8 cellular contexts compared by ENCODE assay signal in the genomic region with DNA sequence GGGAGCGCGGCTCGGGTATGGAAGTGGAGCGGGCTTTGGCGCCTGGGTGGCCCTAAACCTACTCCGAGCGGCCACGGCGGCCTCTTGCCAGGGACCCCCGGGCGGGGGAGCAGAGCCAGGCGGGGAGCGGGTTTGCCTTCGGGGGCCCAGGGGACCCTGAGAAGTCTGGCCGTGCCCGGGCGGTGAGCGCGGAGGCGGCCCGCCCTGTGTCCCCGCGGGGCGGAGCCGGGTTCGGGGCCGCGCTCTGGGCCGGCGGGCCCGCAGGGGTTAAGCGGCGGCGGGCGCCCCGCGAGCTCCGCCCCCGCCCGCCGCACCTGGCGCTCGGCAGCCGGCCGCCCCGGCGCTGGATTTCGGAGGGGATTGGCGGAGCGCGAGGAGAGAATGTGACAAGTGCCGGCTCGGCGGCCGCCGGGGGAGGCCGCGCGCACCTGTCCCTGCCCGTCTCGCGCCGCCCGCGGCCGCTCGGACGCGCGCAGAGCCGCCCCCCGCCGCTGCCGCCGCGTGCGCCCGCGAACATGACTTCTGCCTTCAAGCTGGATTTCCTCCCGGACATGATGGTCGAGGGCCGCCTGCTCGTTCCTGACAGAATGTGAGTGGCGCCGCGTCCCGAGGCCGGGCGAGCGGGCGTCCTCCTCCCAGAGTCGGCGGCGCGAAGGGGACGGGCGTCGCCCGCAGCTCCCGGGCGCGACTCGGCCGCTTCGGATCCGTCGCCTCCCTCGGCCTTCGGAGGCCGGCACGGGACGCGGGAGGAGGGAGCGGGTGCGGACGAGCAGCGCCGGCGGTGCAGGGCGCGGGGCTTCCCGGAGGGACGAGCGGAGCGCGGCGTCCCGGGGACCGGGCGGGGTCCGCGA. TPM values are rescaled to one million over a fixed set of nuclear protein-coding genes. Genes with fewer than 3 reads are reported as not detected.
DNase-seq lines count a peak whose midpoint lies in the region; ATAC-seq and TF ChIP-seq lines count a peak whose summit lies in the region.

A gene (plus strand): TSS at position 298 of the 851 bp plus-strand sequence. CDS start 218 bp downstream, at position 516.

- H3K36me3 ChIP-seq in osteoblast (ENCODE audit: insufficient read depth, low read length) (no peaks in the 10 kb centered on the region), upper lobe of right lung (no peaks in the 10 kb centered on the region), Karpas-422 (ENCODE audit: insufficient read depth, low read length) (no peaks in the 10 kb centered on the region)

- H2AFZ ChIP-seq in osteoblast (ENCODE audit: low read length) (no peak within 1 kb of the TSS), Karpas-422 (ENCODE audit: low read length) (no peak within 1 kb of the TSS)

- DNase-seq in NCI-H69 (lab: John Stamatoyannopoulos, UW) (peak; percentile 49), head of caudate nucleus (peak in 39 of 42 donors; percentile 38 to 85 (median 68)), osteoblast (ENCODE audit: insufficient read length, low spot score, missing footprints) (peak; percentile 89), upper lobe of right lung (peak; percentile 93), Karpas-422 (no peak)
- peak; percentile 47 for DNase-seq in activated naive CD4-positive, alpha-beta T cell treated with Interleukin-2 at 50 U/mL for 16 hours

- TF ChIP-seq CTCF in osteoblast (IDR thresholded peaks at IDR 0.05; ENCODE audit: extremely low read depth, low read depth, low read length): no peak
- TF ChIP-seq CTCF in upper lobe of right lung (IDR thresholded peaks at IDR 0.05): no peak

- no peak within 1 kb of the TSS for H3K9ac ChIP-seq in Karpas-422 (ENCODE audit: low read length)

- H3K4me3 ChIP-seq in osteoblast (ENCODE audit: insufficient read depth, low read length) (peak within 1 kb of the TSS; percentile 57), upper lobe of right lung (peak within 1 kb of the TSS; percentile 63), Karpas-422 (ENCODE audit: low read length) (no peak within 1 kb of the TSS)

- H3K79me2 ChIP-seq in osteoblast (ENCODE audit: insufficient read depth, low read length) (no peaks in the 10 kb centered on the region), Karpas-422 (ENCODE audit: low read length) (no peaks in the 10 kb centered on the region)

- H3K4me2 ChIP-seq in osteoblast (ENCODE audit: insufficient read depth, low read length) (no peak within 1 kb of the TSS), Karpas-422 (ENCODE audit: low read depth, low read length, poor library complexity, severe bottlenecking) (no peak within 1 kb of the TSS)

- ATAC-seq in GM18520 (IDR thresholded peaks at IDR 0.05; ENCODE audit: unreplicated experiment) (peak; percentile 66), HG02852 (IDR thresholded peaks at IDR 0.05; ENCODE audit: unreplicated experiment) (peak; percentile 70), upper lobe of right lung (peak; percentile 92)

- H3K27me3 ChIP-seq in osteoblast (ENCODE audit: insufficient read depth, low read length): peaks cover 27% of the 10 kb centered on the region
- H3K27me3 ChIP-seq in upper lobe of right lung: peaks cover 12% of the 10 kb centered on the region
- H3K27me3 ChIP-seq in Karpas-422 (ENCODE audit: low read length): no peaks in the 10 kb centered on the region

- H3K9me2 ChIP-seq in Karpas-422 (replicated peaks; ENCODE audit: insufficient read depth, low read length): no peaks in the 10 kb centered on the region

- H4K20me1 ChIP-seq in osteoblast (ENCODE audit: insufficient read depth, low read length): no peaks in the 10 kb centered on the region
- no peaks in the 10 kb centered on the region for H4K20me1 ChIP-seq in Karpas-422 (ENCODE audit: insufficient read depth, low read depth, low read length)

- H3K4me1 ChIP-seq in osteoblast (ENCODE audit: insufficient read depth, low read length): no peaks in the 10 kb centered on the region
- H3K4me1 ChIP-seq in upper lobe of right lung: peaks cover 21% of the 10 kb centered on the region
- H3K4me1 ChIP-seq in Karpas-422 (ENCODE audit: low read length): peaks cover 3% of the 10 kb centered on the region; the same call in 1 of the 2 replicates

- H3K9me3 ChIP-seq in osteoblast (ENCODE audit: low read depth, low read length) (no peaks in the 10 kb centered on the region), upper lobe of right lung (no peaks in the 10 kb centered on the region), Karpas-422 (ENCODE audit: low read length) (no peaks in the 10 kb centered on the region)

- intact Hi-C loops in head of caudate nucleus (cut with DNase I) (no loop called here), upper lobe of right lung (cut with DNase I) (no loop called here)

- no peak within 1 kb of the TSS for H3K27ac ChIP-seq in osteoblast (ENCODE audit: low read depth, low read length)
- peak within 1 kb of the TSS; percentile 84 for H3K27ac ChIP-seq in upper lobe of right lung
- no peak within 1 kb of the TSS for H3K27ac ChIP-seq in Karpas-422 (ENCODE audit: low read length)

RNA-seq across cellular contexts. Expression of the gene that starts here (rescaled TPM):
- total RNA-seq in osteoblast: 2.7 and 7.6 TPM in 2 replicates
- total RNA-seq in upper lobe of right lung: 110 TPM
- 0.14 and 2.3 TPM in 2 replicates for total RNA-seq in Karpas-422 (2014; rRNA removed; shearing (Covaris generic); ENCODE audit: low replicate concordance)

Comparison
In these comparisons a context has a peak if more than half of its experiments do, and no peak if none do; other contexts are left out.
1. RNA of the gene that starts here (total RNA-seq): 110 TPM in upper lobe of right lung (single experiment); 2.7 to 7.6 TPM in osteoblast and 0.14 to 2.3 TPM in Karpas-422; every median in the first group is over 10 times any median in the second.
2. Peak in every context shown above with its lines, with median percentiles within 50 percentile points of each other: ATAC-seq.